8 cellular contexts compared by ENCODE assay signal in genomic region chr10:27742195-27742925, GRCh38. TPM values are rescaled to one million over a fixed set of nuclear protein-coding genes. Genes with fewer than 3 reads are reported as not detected.
DNase-seq lines count a peak whose midpoint lies in the region; ATAC-seq, FAIRE-seq and TF ChIP-seq lines count a peak whose summit lies in the region.

No MANE protein-coding gene starts in this region.

- H3K4me3 ChIP-seq in Loucy (ENCODE audit: low read length, poor library complexity, severe bottlenecking) (peak overlapping the region; percentile 79), K562 (peak overlapping the region; percentile 46), iPS-18a (ENCODE audit: low read length) (peak overlapping the region; percentile 70), gastrocnemius medialis (peak overlapping the region; percentile 60 to 74 (median 64))

- no peaks in the 10 kb centered on the region for H3K9me1 ChIP-seq in K562 (ENCODE audit: control insufficient read depth, insufficient read depth, low read length)

- in situ Hi-C loops in K562 (cut with MboI) = loop anchor here (25.0 kb wide), 1 partner anchor 645 kb away; no protein-coding TSS in a partner anchor
- in situ Hi-C loops in gastrocnemius medialis (cut with MboI; ENCODE audit: low sequenced_read_pairs in 4 of 4) = loop anchor here (25.0 kb wide), 2 partner anchors 445 to 645 kb away; no protein-coding TSS in a partner anchor

- TF ChIP-seq RAD21 in K562 (CRISPR knock-in tag; conservative IDR thresholded peaks at IDR 0.05 in 1 of 2, IDR thresholded peaks at IDR 0.05 in 1 of 2) = peak; percentile 68

- FAIRE-seq in H54 (lab: Jason Lieb, UNC) = peak; percentile 76
- peak; percentile 86 for FAIRE-seq in K562 (lab: Jason Lieb, UNC)

- intact Hi-C loops in K562 (cut with micrococcal nuclease) = loop anchor here (1.0 kb wide), 1 partner anchor 437 kb away; no protein-coding TSS in a partner anchor
- intact Hi-C loops in gastrocnemius medialis (cut with DNase I; ENCODE audit: low total_unique reads) = loop anchor here (1.0 to 5.0 kb wide), 3 partner anchors 437 to 640 kb away; no protein-coding TSS in a partner anchor

- H3K9ac ChIP-seq in Loucy (ENCODE audit: low read depth, low read length, poor library complexity, severe bottlenecking) (peak overlapping the region; percentile 80), K562 (ENCODE audit: insufficient read depth in 1 of 2, low read depth in 2 of 2, low read length in 2 of 2) (peak overlapping the region in 1 of 2 experiments; percentile 84; a peak in 3 of 4 replicates), iPS-18a (ENCODE audit: low read length) (peak overlapping the region; percentile 58)

- H3K9me3 ChIP-seq in Loucy (ENCODE audit: insufficient read depth, low read depth, low read length) (no peaks in the 10 kb centered on the region; the same call in 1 of the 2 replicates), K562 (replicated peaks; ENCODE audit: control insufficient read depth, insufficient read depth, low read depth, low read length) (no peaks in the 10 kb centered on the region), iPS-18a (ENCODE audit: control insufficient read depth, low read depth, low read length) (no peaks in the 10 kb centered on the region), gastrocnemius medialis (no peaks in the 10 kb centered on the region)

- 20% methylated on average over 37 of the region's 71 CpGs for WGBS in K562 (ENCODE audit: insufficient coverage, low coverage, missing lambda C conversion rate)

- H3K9me2 ChIP-seq in Loucy (replicated peaks; ENCODE audit: low read depth, low read length) = no peaks in the 10 kb centered on the region

- H4K20me1 ChIP-seq in Loucy (ENCODE audit: insufficient read depth, low read length, poor library complexity, severe bottlenecking) (no peaks in the 10 kb centered on the region), K562 (replicated peaks; ENCODE audit: control insufficient read depth, insufficient read depth, low read length) (no peaks in the 10 kb centered on the region)

- H3K79me2 ChIP-seq in Loucy (ENCODE audit: insufficient read depth, low read length) = no peaks in the 10 kb centered on the region
- H3K79me2 ChIP-seq in K562 (ENCODE audit: control insufficient read depth, insufficient read depth, low read length) = no peaks in the 10 kb centered on the region

- POLR2A ChIA-PET in K562 (lab: Yijun Ruan, JAX) = no interaction called here

- H3K4me2 ChIP-seq in Loucy (ENCODE audit: low read depth, low read length, poor library complexity, severe bottlenecking) (peak overlapping the region; percentile 75), K562 (ENCODE audit: insufficient read depth, low read length) (peak overlapping the region; percentile 68)

- no TSS peak for BruUV-seq in K562 (replicated peaks; lab: Mats Ljungman, UMichigan)

- peak; percentile 96 for DNase-seq in GM03348 (ENCODE audit: low spot score)
- peak; percentile 82 for DNase-seq in H54 (ENCODE audit: insufficient read length, low spot score)
- peak; percentile 78 for DNase-seq in T1000 (lab: John Stamatoyannopoulos, UW)
- DNase-seq in K562 (ENCODE audit: extremely low read depth in 1 of 4, low spot score in 3 of 4) = peak; percentile 74 to 78 (median 76)
- peak; percentile 35 to 52 for DNase-seq in gastrocnemius medialis
- DNase-seq in NK-92 treated with Interleukin-12 subunit alpha and Interleukin-12 subunit beta, amount 100 ng/mL, for 24 hours (lab: John Stamatoyannopoulos, UW) = no peak

- H3K27ac ChIP-seq in K562 (ENCODE audit: extremely low read depth, low read depth, low read length) (no peak overlapping the region), iPS-18a (ENCODE audit: low read length) (no peak overlapping the region), gastrocnemius medialis (peak overlapping the region in 3 of 4 donors; percentile 5 to 50 (median 19))

- TF ChIP-seq CTCF in Loucy (conservative IDR thresholded peaks at IDR 0.05; ENCODE audit: low read length) = peak; percentile 54
- TF ChIP-seq CTCF in K562 (IDR thresholded peaks at IDR 0.05 in 2 of 3, conservative IDR thresholded peaks at IDR 0.05 in 1 of 3; ENCODE audit: insufficient read depth in 2 of 3, low read depth in 1 of 3, low read length in 3 of 3) = peak; percentile 72 to 84 (median 75)
- TF ChIP-seq CTCF in gastrocnemius medialis (IDR thresholded peaks at IDR 0.05 in 4 of 5, conservative IDR thresholded peaks at IDR 0.05 in 1 of 5) = peak; percentile 50 to 76 (median 64)

- TF ChIP-seq POLR2A in H54 (IDR thresholded peaks at IDR 0.05; ENCODE audit: low read depth, low read length) (no peak), K562 (conservative IDR thresholded peaks at IDR 0.05) (no peak), gastrocnemius medialis (IDR thresholded peaks at IDR 0.05) (no peak)

- H2AFZ ChIP-seq in Loucy (ENCODE audit: low read length) (peak overlapping the region; percentile 87), K562 (ENCODE audit: low read depth, low read length) (peak overlapping the region; percentile 84)

- ATAC-seq in K562 (peak; percentile 100), gastrocnemius medialis (peak; percentile 71 to 78)

- no peak for TF ChIP-seq EP300 in K562 (IDR thresholded peaks at IDR 0.05; ENCODE audit: low read length)

- CTCF ChIA-PET in K562 (lab: Yijun Ruan, JAX; ENCODE audit: low intra/inter-chr PET ratio) = interaction anchor here (1.3 kb wide), 1 partner anchor 499 kb away, joined by 4 read pairs; no protein-coding TSS in a partner anchor

- H3F3A ChIP-seq in Loucy (ENCODE audit: low read depth) = no peaks in the 10 kb centered on the region

- H3K27me3 ChIP-seq in Loucy (ENCODE audit: insufficient read depth, low read length, poor library complexity, severe bottlenecking) (no peaks in the 10 kb centered on the region), K562 (ENCODE audit: control insufficient read depth in 2 of 2, insufficient read depth in 2 of 2, low read length in 2 of 2) (peaks cover 11 to 31% of the 10 kb centered on the region in 2 experiments), iPS-18a (ENCODE audit: control insufficient read depth, insufficient read depth, low read length) (peaks cover 80% of the 10 kb centered on the region), gastrocnemius medialis (peaks cover 55 to 76% (median 72%) of the 10 kb centered on the region in 3 donors)

- H3K36me3 ChIP-seq in Loucy (ENCODE audit: insufficient read depth, low read length) = no peaks in the 10 kb centered on the region
- H3K36me3 ChIP-seq in K562 (ENCODE audit: control insufficient read depth, insufficient read depth, low read length) = no peaks in the 10 kb centered on the region
- H3K36me3 ChIP-seq in iPS-18a (ENCODE audit: control insufficient read depth, low read depth, low read length) = no peaks in the 10 kb centered on the region
- no peaks in the 10 kb centered on the region for H3K36me3 ChIP-seq in gastrocnemius medialis

- H3K4me1 ChIP-seq in Loucy (ENCODE audit: insufficient read depth, low read length, poor library complexity, severe bottlenecking) (peaks cover 2% of the 10 kb centered on the region), K562 (replicated peaks in 1 of 2; ENCODE audit: control insufficient read depth in 2 of 2, insufficient read depth in 2 of 2, low read length in 2 of 2) (peaks cover 0 to 21% of the 10 kb centered on the region in 2 experiments; a peak in 2 of 5 replicates), iPS-18a (ENCODE audit: control insufficient read depth, low read depth, low read length) (peaks cover 16% of the 10 kb centered on the region), gastrocnemius medialis (peaks cover 12 to 47% of the 10 kb centered on the region in 2 donors)

TF ChIP-seq in K562, 482 proteins besides CTCF, POLR2A, EP300 and RAD21 (continues in another document):
- TF ChIP-seq SMC3 (conservative IDR thresholded peaks at IDR 0.05; ENCODE audit: insufficient read depth, low read depth, low read length) = peak; percentile 25; the same call in 1 of the 2 replicates
- TF ChIP-seq ATF2 (CRISPR knock-in tag; IDR thresholded peaks at IDR 0.05) = no peak
- TF ChIP-seq ATF4 (CRISPR knock-in tag; IDR thresholded peaks at IDR 0.05) = peak; percentile 82
- no peak for TF ChIP-seq HOXB6 (CRISPR knock-in tag; IDR thresholded peaks at IDR 0.05; ENCODE audit: borderline replicate concordance)

RNA-seq across cellular contexts. Expression of gene MKX, which starts 3.3 kb away (rescaled TPM):
- total RNA-seq in K562 (2011; cell fraction: chromatin; rRNA removed; ENCODE audit: low replicate concordance) = not detected in 2 replicates
- not detected in 2 replicates for total RNA-seq in K562 (2011; cell fraction: nucleolus; rRNA removed)
- total RNA-seq in K562 (2011; cell fraction: nucleoplasm; rRNA removed) = not detected in 2 replicates
- total RNA-seq in K562 (2014; rRNA removed) = not detected in 2 replicates
- total RNA-seq in K562 (2014; rRNA removed; fragmentation: Illumina TruSeq; extraction: Trizol) = not detected in 2 replicates
- total RNA-seq in K562 (2015; rRNA removed; fragmentation: Illumina TruSeq; extraction: Trizol) = not detected in 2 replicates
- total RNA-seq in K562 (2021) = 0.07 TPM in 1 of 2 replicates, not detected in the other
- not detected in 2 replicates for polyA plus RNA-seq in K562 (2011; rRNA removed)
- not detected in 2 replicates for polyA plus RNA-seq in K562 (2011; cell fraction: cytosol; rRNA removed)
- not detected in 2 replicates for polyA plus RNA-seq in K562 (2011; cell fraction: nucleus; rRNA removed)
- not detected in 2 replicates for polyA plus RNA-seq in K562 (2012)
- polyA plus RNA-seq in K562 (2014; fragmentation: Illumina TruSeq; extraction: Trizol) = not detected in 2 replicates
- under 1 TPM in 1 of 2 experiments, not detected in 1; 0.07 TPM for polyA plus RNA-seq in K562 (2014; fragmentation: Nextera tagmentation; extraction: Ambion mirVana)
- not detected in 2 replicates for polyA plus RNA-seq in K562 (2014; rRNA removed)
- not detected in 2 replicates for polyA minus RNA-seq in K562 (2011; rRNA and poly(A)+ RNA removed)
- polyA minus RNA-seq in K562 (2011; cell fraction: cytosol; rRNA and poly(A)+ RNA removed) = not detected in 2 replicates
- polyA minus RNA-seq in K562 (2011; cell fraction: nucleus; rRNA and poly(A)+ RNA removed) = not detected in 2 replicates
- total RNA-seq in gastrocnemius medialis = 1 to 10 TPM in 1 of 4 donors, under 1 TPM in 1, not detected in 2; 0.53 to 1.2 TPM

Comparison
In these comparisons a context has a peak if more than half of its experiments do, and no peak if none do; other contexts are left out.
1. H3K27ac ChIP-seq: peak in gastrocnemius medialis (3 of 4); none in K562 (single experiment) and iPS-18a (single experiment).
2. Peak in every context shown above with its lines, with median percentiles within 50 percentile points of each other: H3K4me3 ChIP-seq and CTCF ChIP-seq.